ENCODE assay signal across 19 cellular contexts in the genomic region with DNA sequence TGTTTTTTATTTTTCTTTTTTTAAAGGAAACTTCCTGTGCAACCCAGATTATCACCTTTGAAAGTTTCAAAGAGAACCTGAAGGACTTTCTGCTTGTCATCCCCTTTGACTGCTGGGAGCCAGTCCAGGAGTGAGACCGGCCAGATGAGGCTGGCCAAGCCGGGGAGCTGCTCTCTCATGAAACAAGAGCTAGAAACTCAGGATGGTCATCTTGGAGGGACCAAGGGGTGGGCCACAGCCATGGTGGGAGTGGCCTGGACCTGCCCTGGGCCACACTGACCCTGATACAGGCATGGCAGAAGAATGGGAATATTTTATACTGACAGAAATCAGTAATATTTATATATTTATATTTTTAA. TPM values are rescaled to one million over a fixed set of nuclear protein-coding genes. Genes with fewer than 3 reads are reported as not detected.
DNase-seq lines count a peak whose midpoint lies in the region; ATAC-seq and TF ChIP-seq lines count a peak whose summit lies in the region.
"Had no signal": no experiment of that assay in that cellular context is flagged by ENCODE, and none has a peak within 500 bp of the region (broad histone marks: within the 10 kb centered on the region; RNA-seq: fewer than 3 reads in every experiment).

No MANE protein-coding gene starts in this region.

- peaks cover 53% of the 10 kb centered on the region for H3K4me1 Mint-ChIP-seq in activated naive CD8-positive, alpha-beta T cell treated with anti-CD3 and anti-CD28 coated beads for 36 hours
- peaks cover 57 to 93% of the 10 kb centered on the region in 2 donors for H3K4me1 Mint-ChIP-seq in stimulated activated naive B cell treated with anti-CD40 and anti-IgM and Interleukin-4, amounts not matched to agents 10 μg/mL and 1 μg/mL and 100 μg/mL, for 72 hours
- H3K4me1 Mint-ChIP-seq: mesothelial cell of epicardium had no signal

- peaks cover 18% of the 10 kb centered on the region for H3K36me3 Mint-ChIP-seq in activated naive CD8-positive, alpha-beta T cell treated with anti-CD3 and anti-CD28 coated beads for 36 hours
- peaks cover 19 to 39% of the 10 kb centered on the region in 2 donors for H3K36me3 Mint-ChIP-seq in stimulated activated naive B cell treated with anti-CD40 and anti-IgM and Interleukin-4, amounts not matched to agents 10 μg/mL and 1 μg/mL and 100 μg/mL, for 72 hours
- H3K36me3 Mint-ChIP-seq: mesothelial cell of epicardium had no signal

- no peaks in the 10 kb centered on the region for H4K20me1 ChIP-seq in PC-3 (ENCODE audit: low read length)

- H3K27ac Mint-ChIP-seq in activated naive CD8-positive, alpha-beta T cell treated with anti-CD3 and anti-CD28 coated beads for 36 hours, result peak overlapping the region; percentile 82
- H3K27ac Mint-ChIP-seq in stimulated activated naive B cell treated with anti-CD40 and anti-IgM and Interleukin-4, amounts not matched to agents 10 μg/mL and 1 μg/mL and 100 μg/mL, for 72 hours, result peak overlapping the region; percentile 89
- H3K27ac Mint-ChIP-seq: activated naive CD4-positive, alpha-beta T cell treated with anti-CD3 and anti-CD28 coated beads for 36 hours; mesothelial cell of epicardium; nephron progenitor cell had no signal

- no peak overlapping the region for H3K27ac ChIP-seq in HEK293 (ENCODE audit: extremely low read depth, low read depth, low read length)
- H3K27ac ChIP-seq in PC-3 (ENCODE audit: low read length), result no peak overlapping the region
- no peak overlapping the region for H3K27ac ChIP-seq in body of pancreas
- H3K27ac ChIP-seq in right lobe of liver, result no peak overlapping the region
- H3K27ac ChIP-seq: sigmoid colon had no signal

- H3K79me2 ChIP-seq in PC-3 (ENCODE audit: low read length), result peaks cover 13% of the 10 kb centered on the region

- peak overlapping the region; percentile 84; the same call in 1 of the 2 replicates for H3K4me2 ChIP-seq in PC-3 (ENCODE audit: low read length)

- TF ChIP-seq POLR2A in body of pancreas (IDR thresholded peaks at IDR 0.05), result no peak
- no peak for TF ChIP-seq POLR2A in right lobe of liver (IDR thresholded peaks at IDR 0.05)

- H2AFZ ChIP-seq in PC-3 (ENCODE audit: low read length), result no peak overlapping the region

- no peaks in the 10 kb centered on the region for H3K27me3 Mint-ChIP-seq in activated naive CD8-positive, alpha-beta T cell treated with anti-CD3 and anti-CD28 coated beads for 36 hours
- no peaks in the 10 kb centered on the region for H3K27me3 Mint-ChIP-seq in stimulated activated naive B cell treated with anti-CD40 and anti-IgM and Interleukin-4, amounts not matched to agents 10 μg/mL and 1 μg/mL and 100 μg/mL, for 72 hours

- CTCF ChIA-PET in HEK293 (lab: Yijun Ruan, JAX) (interaction anchor here (0.6 to 3.1 kb wide), 2 partner anchors 10 to 14 kb away, joined by 3 to 10 read pairs; no protein-coding TSS in a partner anchor), PC-3 (lab: Charles Lee) (no interaction called here)

- no TSS peak for BruUV-seq in PC-3 (replicated peaks; lab: Mats Ljungman, UMichigan)

- no peak for ATAC-seq in PC-3
- no peak for ATAC-seq in stimulated activated naive B cell treated with anti-CD40 and anti-IgM and Interleukin-4, amounts not matched to agents 10 μg/mL and 1 μg/mL and 100 μg/mL, for 72 hours (replicated peaks)
- no peak for ATAC-seq in left colon
- no peak for ATAC-seq in body of pancreas
- ATAC-seq in right lobe of liver, result no peak
- ATAC-seq: left lobe of liver had no signal

- H3K9me3 ChIP-seq in HEK293 (ENCODE audit: control insufficient read depth, insufficient read depth, low read depth, low read length) (no peaks in the 10 kb centered on the region), PC-3 (ENCODE audit: low read length) (no peaks in the 10 kb centered on the region), body of pancreas (no peaks in the 10 kb centered on the region), right lobe of liver (no peaks in the 10 kb centered on the region)
- H3K9me3 ChIP-seq: sigmoid colon had no signal

- no peaks in the 10 kb centered on the region for H3F3A ChIP-seq in PC-3 (ENCODE audit: low read length, unreplicated experiment)

- POLR2A ChIA-PET in HEK293 (lab: Yijun Ruan, JAX) (no interaction called here), PC-3 (lab: Charles Lee; ENCODE audit: unreplicated experiment) (no interaction called here)

- TF ChIP-seq CTCF in HEK293 (tag by site-specific recombination; IDR thresholded peaks at IDR 0.05) (no peak), PC-3 (conservative IDR thresholded peaks at IDR 0.05; ENCODE audit: low read depth, low read length) (no peak), body of pancreas (IDR thresholded peaks at IDR 0.05) (no peak), right lobe of liver (IDR thresholded peaks at IDR 0.05) (no peak)

- H3K9me2 ChIP-seq in PC-3 (replicated peaks; ENCODE audit: low read length), result no peaks in the 10 kb centered on the region

- H3K9me3 Mint-ChIP-seq in activated naive CD8-positive, alpha-beta T cell treated with anti-CD3 and anti-CD28 coated beads for 36 hours, result no peaks in the 10 kb centered on the region
- H3K9me3 Mint-ChIP-seq in stimulated activated naive B cell treated with anti-CD40 and anti-IgM and Interleukin-4, amounts not matched to agents 10 μg/mL and 1 μg/mL and 100 μg/mL, for 72 hours, result no peaks in the 10 kb centered on the region
- H3K9me3 Mint-ChIP-seq: activated naive CD4-positive, alpha-beta T cell treated with anti-CD3 and anti-CD28 coated beads for 36 hours; mesothelial cell of epicardium; nephron progenitor cell had no signal

- peak overlapping the region; percentile 79 for H3K4me3 Mint-ChIP-seq in activated naive CD8-positive, alpha-beta T cell treated with anti-CD3 and anti-CD28 coated beads for 36 hours
- H3K4me3 Mint-ChIP-seq in stimulated activated naive B cell treated with anti-CD40 and anti-IgM and Interleukin-4, amounts not matched to agents 10 μg/mL and 1 μg/mL and 100 μg/mL, for 72 hours, result peak overlapping the region; percentile 87 to 88
- H3K4me3 Mint-ChIP-seq: activated naive CD4-positive, alpha-beta T cell treated with anti-CD3 and anti-CD28 coated beads for 36 hours; mesothelial cell of epicardium; nephron progenitor cell had no signal

- intact Hi-C loops in PC-3 (cut with micrococcal nuclease) (no loop called here), left colon (cut with DNase I, micrococcal nuclease) (no loop called here), body of pancreas (cut with DNase I) (no loop called here), right lobe of liver (cut with DNase I) (no loop called here)

- no peak overlapping the region for H3K9ac ChIP-seq in PC-3 (ENCODE audit: low read length)

- H3K27me3 ChIP-seq in PC-3 (ENCODE audit: low read length) (no peaks in the 10 kb centered on the region), body of pancreas (no peaks in the 10 kb centered on the region), right lobe of liver (no peaks in the 10 kb centered on the region)
- H3K27me3 ChIP-seq: sigmoid colon had no signal

- no peak for DNase-seq in PC-3
- no peak for DNase-seq in activated naive CD8-positive, alpha-beta T cell treated with anti-CD3 and anti-CD28 coated beads for 36 hours
- no peak for DNase-seq in stimulated activated naive B cell treated with anti-CD40 and anti-IgM and Interleukin-4, amounts not matched to agents 10 μg/mL and 1 μg/mL and 100 μg/mL, for 72 hours
- no peak for DNase-seq in left colon
- no peak for DNase-seq in body of pancreas
- no peak for DNase-seq in right lobe of liver
- DNase-seq: activated CD4-positive, CD25-positive, alpha-beta regulatory T cell treated with anti-CD3 and anti-CD28 coated beads, Interleukin-2, amount 50 U/mL, for 72 hours; activated CD8-positive, alpha-beta memory T cell treated with anti-CD3 and anti-CD28 coated beads, Interleukin-2, amount 50 U/mL, for 4 hours; activated naive CD4-positive, alpha-beta T cell treated with anti-CD3 and anti-CD28 coated beads for 36 hours; Kasumi-1; NCI-H187; nephron progenitor cell; Right ventricle myocardium superior; sigmoid colon had no signal

- H3K4me3 ChIP-seq in HEK293 (ENCODE audit: low read depth, low read length), result no peak overlapping the region
- no peak overlapping the region for H3K4me3 ChIP-seq in PC-3 (ENCODE audit: low read length)
- H3K4me3 ChIP-seq in body of pancreas, result no peak overlapping the region
- H3K4me3 ChIP-seq in right lobe of liver, result no peak overlapping the region
- H3K4me3 ChIP-seq: sigmoid colon had no signal

- no peaks in the 10 kb centered on the region for H3K36me3 ChIP-seq in HEK293 (ENCODE audit: control insufficient read depth in 2 of 2, insufficient read depth in 1 of 2, low read length in 2 of 2)
- H3K36me3 ChIP-seq in PC-3 (ENCODE audit: low read depth, low read length), result no peaks in the 10 kb centered on the region
- H3K36me3 ChIP-seq in body of pancreas (replicated peaks in 1 of 2; ENCODE audit: insufficient read depth in 1 of 2, low read depth in 2 of 2), result no peaks in the 10 kb centered on the region
- H3K36me3 ChIP-seq in right lobe of liver, result no peaks in the 10 kb centered on the region
- H3K36me3 ChIP-seq: sigmoid colon had no signal

- no peaks in the 10 kb centered on the region for H3K4me1 ChIP-seq in HEK293 (ENCODE audit: control insufficient read depth, insufficient read depth, low read length)
- peaks cover 34% of the 10 kb centered on the region for H3K4me1 ChIP-seq in PC-3 (ENCODE audit: insufficient read depth, low read length)
- H3K4me1 ChIP-seq in body of pancreas, result peaks cover 8% of the 10 kb centered on the region
- no peaks in the 10 kb centered on the region for H3K4me1 ChIP-seq in right lobe of liver
- H3K4me1 ChIP-seq: sigmoid colon had no signal

- WGBS in body of pancreas, 2 donors, result 65 to 94% methylated on average over 2 of the region's 2 CpGs
- WGBS in right lobe of liver (ENCODE audit: insufficient coverage, low coverage, low lambda C conversion rate, missing lambda C conversion rate), result 95% methylated on average over 2 of the region's 2 CpGs

TF ChIP-seq in HEK293, 187 proteins besides CTCF, POLR2A, EP300 and RAD21:
- TF ChIP-seq ZNF548 (tag by site-specific recombination; IDR thresholded peaks at IDR 0.05) (no peak), ZNF426 (tag by site-specific recombination; IDR thresholded peaks at IDR 0.05) (peak; percentile 9; the same call in 1 of the 2 replicates)

RNA-seq across cellular contexts. Expression of gene CSF2, which starts 2.1 kb away (rescaled TPM):
- total RNA-seq in PC-3 (2014; rRNA removed) (69.9 and 93.6 TPM in 2 replicates), left colon (not detected), body of pancreas (not detected), right lobe of liver (not detected)
- total RNA-seq in activated naive CD8-positive, alpha-beta T cell treated with anti-CD3 and anti-CD28 coated beads for 36 hours, result 100 to 1,000 TPM; 103 to 107 TPM
- total RNA-seq: HT1080, left lobe of liver, mesothelial cell of epicardium, Right ventricle myocardium superior, sigmoid colon, temporal lobe had no signal

RNA-seq across cellular contexts. Expression of gene IL3, which starts 15.2 kb away (rescaled TPM):
- total RNA-seq in PC-3 (2014; rRNA removed), result not detected in 2 replicates
- under 1 TPM; 0.20 to 0.49 TPM for total RNA-seq in activated naive CD8-positive, alpha-beta T cell treated with anti-CD3 and anti-CD28 coated beads for 36 hours
- not detected for total RNA-seq in left colon
- not detected for total RNA-seq in body of pancreas
- total RNA-seq in right lobe of liver, result not detected
- total RNA-seq: activated naive CD4-positive, alpha-beta T cell treated with anti-CD3 and anti-CD28 coated beads for 36 hours; HT1080; left lobe of liver; mesothelial cell of epicardium; Right ventricle myocardium superior; sigmoid colon; temporal lobe had no signal

Comparison
In these comparisons a context has a peak if more than half of its experiments do, and no peak if none do; other contexts are left out.
1. RNA of gene CSF2, which starts 2.1 kb away (total RNA-seq): 103 to 107 TPM in activated naive CD8-positive, alpha-beta T cell treated with anti-CD3 and anti-CD28 coated beads for 36 hours and 69.9 to 93.6 TPM in PC-3; not detected in left colon, not detected in body of pancreas and not detected in right lobe of liver; every median in the first group is over 10 times any median in the second.